ENCODE assay signal across 8 cellular contexts in genomic region chr21:38804617-38805281, GRCh38. TPM values are rescaled to one million over a fixed set of nuclear protein-coding genes. Genes with fewer than 3 reads are reported as not detected.
DNase-seq lines count a peak whose midpoint lies in the region; ATAC-seq and TF ChIP-seq lines count a peak whose summit lies in the region.

No MANE protein-coding gene starts in this region.

- no peaks in the 10 kb centered on the region for H3K9me2 ChIP-seq in Karpas-422 (replicated peaks; ENCODE audit: insufficient read depth, low read length)

- no peaks in the 10 kb centered on the region for H3K36me3 Mint-ChIP-seq in T-cell
- H3K36me3 Mint-ChIP-seq in central memory CD8-positive, alpha-beta T cell (ENCODE audit: insufficient read depth): peaks cover 10% of the 10 kb centered on the region

- TF ChIP-seq CTCF in kidney epithelial cell (IDR thresholded peaks at IDR 0.05; ENCODE audit: insufficient read depth, low read length, poor library complexity, severe bottlenecking): peak; percentile 75

- no peaks in the 10 kb centered on the region for H3K9me3 Mint-ChIP-seq in T-cell
- H3K9me3 Mint-ChIP-seq in central memory CD8-positive, alpha-beta T cell: no peaks in the 10 kb centered on the region

- H3K79me2 ChIP-seq in Karpas-422 (ENCODE audit: low read length): peaks cover 44% of the 10 kb centered on the region

- H3K27ac Mint-ChIP-seq in T-cell: no peak overlapping the region
- H3K27ac Mint-ChIP-seq in central memory CD8-positive, alpha-beta T cell (ENCODE audit: low read depth): no peak overlapping the region

- POLR2A ChIA-PET in T-cell (lab: Charles Lee): interaction anchor here in 1 of 2 donors (0.6 kb wide), 1 partner anchor 379 kb away, joined by 3 read pairs; no protein-coding TSS in a partner anchor

- ATAC-seq in GM19023 (IDR thresholded peaks at IDR 0.05; ENCODE audit: unreplicated experiment) (peak; percentile 33), T-cell (replicated peaks in 1 of 4) (peak; percentile 7 to 35 (median 14)), GM19324 (IDR thresholded peaks at IDR 0.05; ENCODE audit: low FRiP score, unreplicated experiment) (no peak)
- ATAC-seq in central memory CD8-positive, alpha-beta T cell (replicated peaks; ENCODE audit: extremely low read depth, poor library complexity, severe bottlenecking): peak; percentile 7

- H3K4me3 ChIP-seq in Karpas-422 (ENCODE audit: low read length): peak overlapping the region; percentile 81
- H3K4me3 ChIP-seq in kidney epithelial cell (ENCODE audit: low read depth, low read length): peak overlapping the region; percentile 61

- H3K36me3 ChIP-seq in Karpas-422 (ENCODE audit: insufficient read depth, low read length) (peaks cover 3% of the 10 kb centered on the region; the same call in 1 of the 2 replicates), kidney epithelial cell (ENCODE audit: control insufficient read depth, insufficient read depth, low read length) (no peaks in the 10 kb centered on the region)

- peaks cover 0 to 4% of the 10 kb centered on the region in 2 donors for H3K27me3 Mint-ChIP-seq in T-cell
- H3K27me3 Mint-ChIP-seq in central memory CD8-positive, alpha-beta T cell: no peaks in the 10 kb centered on the region

- H3K4me1 ChIP-seq in Karpas-422 (ENCODE audit: low read length): peaks cover 45% of the 10 kb centered on the region

- H3K4me1 Mint-ChIP-seq in T-cell: peaks cover 28 to 30% (median 29%) of the 10 kb centered on the region in 3 donors
- H3K4me1 Mint-ChIP-seq in central memory CD8-positive, alpha-beta T cell: peaks cover 28% of the 10 kb centered on the region

- peak overlapping the region; percentile 91 for H3K9ac ChIP-seq in Karpas-422 (ENCODE audit: low read length)

- H4K20me1 ChIP-seq in Karpas-422 (ENCODE audit: insufficient read depth, low read depth, low read length): no peaks in the 10 kb centered on the region

- H3K9me3 ChIP-seq in Karpas-422 (ENCODE audit: low read length): no peaks in the 10 kb centered on the region

- no peaks in the 10 kb centered on the region for H3K27me3 ChIP-seq in Karpas-422 (ENCODE audit: low read length)
- H3K27me3 ChIP-seq in kidney epithelial cell (ENCODE audit: control insufficient read depth, insufficient read depth, low read length): no peaks in the 10 kb centered on the region

- no peak overlapping the region for H3K27ac ChIP-seq in Karpas-422 (ENCODE audit: low read length)

- peak overlapping the region; percentile 81 to 91 (median 84) for H3K4me3 Mint-ChIP-seq in T-cell
- peak overlapping the region; percentile 88 for H3K4me3 Mint-ChIP-seq in central memory CD8-positive, alpha-beta T cell

- H3K4me2 ChIP-seq in Karpas-422 (ENCODE audit: low read depth, low read length, poor library complexity, severe bottlenecking): peak overlapping the region; percentile 91

- CTCF ChIA-PET in T-cell (lab: Charles Lee): interaction anchor here (0.6 to 0.9 kb wide), 2 partner anchors 25 to 372 kb away, joined by 3 read pairs; no protein-coding TSS in a partner anchor

- peak overlapping the region; percentile 89 for H2AFZ ChIP-seq in Karpas-422 (ENCODE audit: low read length)

- DNase-seq in AML-193 (lab: John Stamatoyannopoulos, UW): peak; percentile 28 to 35
- DNase-seq in Karpas-422: peak; percentile 47
- peak in 8 of 34 experiments; percentile 2 to 27 (median 12) for DNase-seq in T-cell
- DNase-seq in central memory CD8-positive, alpha-beta T cell (ENCODE audit: low spot score in 2 of 2): no peak
- DNase-seq in kidney epithelial cell (ENCODE audit: low read depth): no peak
- peak in 2 of 3 donors; percentile 25 to 34 for DNase-seq in stimulated activated CD4-positive, alpha-beta T cell treated with anti-CD3 and anti-CD28 coated beads, Interleukin-12 subunit alpha, Interleukin-12 subunit beta, amount 100 ng/mL, for 48 hours (ENCODE audit: low read depth in 2 of 3, low spot score in 1 of 3)

RNA-seq across cellular contexts. Expression of gene ETS2, which starts 1.0 kb away (rescaled TPM):
- total RNA-seq in Karpas-422 (2014; rRNA removed; shearing (Covaris generic); ENCODE audit: low replicate concordance): 12.9 and 14.3 TPM in 2 replicates
- 10 to 100 TPM; 12.3 to 17.3 (median 16.5) TPM for total RNA-seq in T-cell
- 40.7 and 41.2 TPM in 2 replicates for total RNA-seq in kidney epithelial cell

Comparison
In these comparisons a context has a peak if more than half of its experiments do, and no peak if none do; other contexts are left out.
1. DNase-seq: peak in AML-193 (2 of 2), Karpas-422 (single experiment) and stimulated activated CD4-positive, alpha-beta T cell treated with anti-CD3 and anti-CD28 coated beads, Interleukin-12 subunit alpha, Interleukin-12 subunit beta, amount 100 ng/mL, for 48 hours (2 of 3); none in central memory CD8-positive, alpha-beta T cell (0 of 2) and kidney epithelial cell (single experiment).